In genomic region chr5:30401479-30402058, GRCh38 we compare ENCODE assay signal across 8 cellular contexts.
DNase-seq lines count a peak whose midpoint lies in the region; TF ChIP-seq lines count a peak whose summit lies in the region.

No MANE protein-coding gene starts in this region.

- peak overlapping the region; percentile 21; the same call in 1 of the 2 replicates for H2AFZ ChIP-seq in OCI-LY3 (ENCODE audit: low read depth, low read length)

- H3K9me3 Mint-ChIP-seq in MCF 10A (ENCODE audit: unreplicated experiment), result peaks cover 8% of the 10 kb centered on the region

- peak; percentile 59 for TF ChIP-seq CTCF in MCF 10A (IDR thresholded peaks at IDR 0.05; ENCODE audit: unreplicated experiment)
- peak in 1 of 3 donors; percentile 23 for TF ChIP-seq CTCF in breast epithelium (IDR thresholded peaks at IDR 0.05)
- TF ChIP-seq CTCF in OCI-LY3 (IDR thresholded peaks at IDR 0.05; ENCODE audit: low read depth, low read length), result peak; percentile 62
- TF ChIP-seq CTCF in fibroblast of mammary gland (conservative IDR thresholded peaks at IDR 0.05; ENCODE audit: control insufficient read depth, insufficient read depth, low read depth, low read length), result no peak
- peak; percentile 69 for TF ChIP-seq CTCF in retinal pigment epithelial cell (conservative IDR thresholded peaks at IDR 0.05; ENCODE audit: low read depth, low read length)

- H3K27ac ChIP-seq in breast epithelium (no peak overlapping the region), OCI-LY3 (ENCODE audit: low read length) (no peak overlapping the region)

- H4K20me1 ChIP-seq in OCI-LY3 (ENCODE audit: insufficient read depth, low read length), result no peaks in the 10 kb centered on the region

- no peaks in the 10 kb centered on the region for H3K36me3 ChIP-seq in breast epithelium
- H3K36me3 ChIP-seq in OCI-LY3 (replicated peaks; ENCODE audit: low read depth, low read length), result no peaks in the 10 kb centered on the region

- CTCF ChIA-PET in MCF 10A (lab: Yijun Ruan, JAX), result interaction anchor here (0.5 to 4.6 kb wide), 23 partner anchors 11 to 845 kb away, joined by 3 to 31 read pairs (median 4); no protein-coding TSS in a partner anchor

- H3K9me3 ChIP-seq in breast epithelium (no peaks in the 10 kb centered on the region), OCI-LY3 (ENCODE audit: insufficient read depth, low read length) (no peaks in the 10 kb centered on the region)

- intact Hi-C loops in MCF 10A (cut with micrococcal nuclease), result loop anchor here (1.0 to 2.0 kb wide), 3 partner anchors 361 to 831 kb away; no protein-coding TSS in a partner anchor
- intact Hi-C loops in breast epithelium (cut with DNase I; ENCODE audit: low total_unique reads), result no loop called here

- H3K27me3 ChIP-seq in breast epithelium (no peaks in the 10 kb centered on the region), OCI-LY3 (ENCODE audit: low read depth, low read length) (no peaks in the 10 kb centered on the region)

- H3K79me2 ChIP-seq in OCI-LY3 (ENCODE audit: low read length), result no peaks in the 10 kb centered on the region

- no peak overlapping the region for H3K4me3 Mint-ChIP-seq in MCF 10A (ENCODE audit: unreplicated experiment)

- no peaks in the 10 kb centered on the region for H3K36me3 Mint-ChIP-seq in MCF 10A (ENCODE audit: insufficient read depth, unreplicated experiment)

- no TSS peak for BruUV-seq in MCF 10A (replicated peaks; lab: Mats Ljungman, UMichigan)

- POLR2A ChIA-PET in MCF 10A (lab: Yijun Ruan, JAX), result interaction anchor here (0.6 to 1.0 kb wide), 3 partner anchors 479 to 839 kb away, joined by 3 read pairs; no protein-coding TSS in a partner anchor

- no peak overlapping the region for H3K4me3 ChIP-seq in breast epithelium
- peak overlapping the region; percentile 24; the same call in 1 of the 2 replicates for H3K4me3 ChIP-seq in OCI-LY3 (ENCODE audit: low read length)
- no peak overlapping the region for H3K4me3 ChIP-seq in fibroblast of mammary gland (ENCODE audit: control insufficient read depth, low read depth, low read length)
- H3K4me3 ChIP-seq in retinal pigment epithelial cell (ENCODE audit: low read length), result no peak overlapping the region

- H3K27me3 Mint-ChIP-seq in MCF 10A (ENCODE audit: insufficient read depth, unreplicated experiment), result no peaks in the 10 kb centered on the region

- no peak for TF ChIP-seq POLR2A in breast epithelium (IDR thresholded peaks at IDR 0.05)

- no peak overlapping the region for H3K9ac ChIP-seq in OCI-LY3 (ENCODE audit: low read length)

- H3K4me1 Mint-ChIP-seq in MCF 10A (ENCODE audit: insufficient read depth, unreplicated experiment), result peaks cover 4% of the 10 kb centered on the region

- peak overlapping the region; percentile 36 for H3K4me2 ChIP-seq in OCI-LY3 (ENCODE audit: low read length)

- H3K4me1 ChIP-seq in breast epithelium (no peaks in the 10 kb centered on the region), OCI-LY3 (ENCODE audit: low read length) (0 out of 2 replicates have a peak, but pooled peaks cover 3% of the 10 kb centered on the region)

- H3K27ac Mint-ChIP-seq in MCF 10A (ENCODE audit: low read depth, unreplicated experiment), result no peak overlapping the region

- DNase-seq in MCF 10A (ENCODE audit: unreplicated experiment), result peak; percentile 68
- no peak for DNase-seq in breast epithelium (ENCODE audit: low spot score in 2 of 2)
- DNase-seq in fibroblast of mammary gland (ENCODE audit: low read depth), result peak; percentile 0
- DNase-seq in retinal pigment epithelial cell (ENCODE audit: low read depth), result peak; percentile 26
- DNase-seq in stimulated activated naive CD4-positive, alpha-beta T cell (lab: John Stamatoyannopoulos, UW), result no peak
- no peak for DNase-seq in NCI-H526 treated with DMSO at 0.1 percent for 48 hours (lab: John Stamatoyannopoulos, UW)
- DNase-seq in EL, result no peak

Comparison
In these comparisons a context has a peak if more than half of its experiments do, and no peak if none do; other contexts are left out.
1. DNase-seq: peak in MCF 10A (single experiment), fibroblast of mammary gland (single experiment) and retinal pigment epithelial cell (single experiment); none in breast epithelium (0 of 2), stimulated activated naive CD4-positive, alpha-beta T cell (0 of 6), NCI-H526 treated with DMSO at 0.1 percent for 48 hours (single experiment) and EL (single experiment).